ENCODE assay signal across 21 cellular contexts in the genomic region with DNA sequence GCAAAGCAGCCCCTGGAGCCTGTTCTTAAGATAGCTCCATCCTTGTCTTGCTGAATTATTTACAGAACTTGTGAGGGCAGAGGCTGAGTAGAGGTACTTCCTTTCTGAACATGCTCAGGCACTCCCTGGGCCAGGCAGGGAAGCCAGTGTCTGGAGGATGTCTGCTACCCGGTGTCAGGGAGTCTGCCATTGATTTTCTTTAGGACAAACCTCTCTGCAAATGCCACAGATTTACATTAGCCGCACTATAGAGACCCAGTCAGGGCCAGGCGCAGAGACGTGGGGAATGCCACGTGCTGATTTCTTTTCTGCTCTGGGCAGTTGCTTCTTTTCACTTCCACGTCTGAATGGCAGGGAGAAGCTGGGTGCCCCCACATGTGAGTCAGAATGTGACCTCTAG.
DNase-seq lines count a peak whose midpoint lies in the region; ATAC-seq and TF ChIP-seq lines count a peak whose summit lies in the region.
"Had no signal": no experiment of that assay in that cellular context is flagged by ENCODE, and none has a peak within 500 bp of the region (broad histone marks: within the 10 kb centered on the region; RNA-seq: fewer than 3 reads in every experiment).

No MANE protein-coding gene starts in this region.

- H3K36me3 Mint-ChIP-seq in progenitor cell of endocrine pancreas (ENCODE audit: insufficient read depth) = no peaks in the 10 kb centered on the region
- H3K36me3 Mint-ChIP-seq: CD4-positive, CD25-positive, alpha-beta regulatory T cell had no signal

- peak overlapping the region; percentile 71 for H3K27ac Mint-ChIP-seq in progenitor cell of endocrine pancreas
- H3K27ac Mint-ChIP-seq: CD4-positive, CD25-positive, alpha-beta regulatory T cell had no signal

- intact Hi-C loops in Right ventricle myocardium superior (cut with DNase I) = no loop called here

- DNase-seq in right atrium auricular region (ENCODE audit: low spot score) = no peak
- no peak for DNase-seq in Right ventricle myocardium superior
- DNase-seq in epithelial cell of esophagus (ENCODE audit: low read depth) = peak; percentile 32
- peak; percentile 63 for DNase-seq in islet precursor cell
- no peak for DNase-seq in progenitor cell of endocrine pancreas (ENCODE audit: low spot score, unreplicated experiment)
- DNase-seq in coronary artery (ENCODE audit: low spot score) = no peak
- DNase-seq in DMS 273 (lab: John Stamatoyannopoulos, UW; ENCODE audit: unreplicated experiment) = no peak
- no peak for DNase-seq in cerebellar nuclear complex (lab: John Stamatoyannopoulos, UW)
- DNase-seq: BE2C; CD4-positive, CD25-positive, alpha-beta regulatory T cell; COR-L47; DMS153; GDM1; GM23248; HCEC 1CT; NCI-H1417 treated with DMSO at 0.1 percent for 48 hours; NCI-H1930; NCI-H2171; NCI-H526 had no signal

- H3K9me3 Mint-ChIP-seq in progenitor cell of endocrine pancreas (ENCODE audit: low read depth) = peaks cover 4% of the 10 kb centered on the region

- H3K27me3 Mint-ChIP-seq in progenitor cell of endocrine pancreas = peaks cover 28% of the 10 kb centered on the region
- H3K27me3 Mint-ChIP-seq: CD4-positive, CD25-positive, alpha-beta regulatory T cell had no signal

- H3K9me3 ChIP-seq in right atrium auricular region = no peaks in the 10 kb centered on the region
- H3K9me3 ChIP-seq: BE2C, SJSA1 had no signal

- H3K27ac ChIP-seq in right atrium auricular region (peak overlapping the region; percentile 23 to 57), coronary artery (no peak overlapping the region)
- H3K27ac ChIP-seq: GM23248, KMS-11, SJSA1 had no signal

- peaks cover 6% of the 10 kb centered on the region for H3K4me1 Mint-ChIP-seq in progenitor cell of endocrine pancreas (ENCODE audit: low read depth)
- H3K4me1 Mint-ChIP-seq: CD4-positive, CD25-positive, alpha-beta regulatory T cell had no signal

- H3K4me3 ChIP-seq in right atrium auricular region (no peak overlapping the region), epithelial cell of esophagus (ENCODE audit: low read length) (no peak overlapping the region), coronary artery (no peak overlapping the region)
- H3K4me3 ChIP-seq: GM23248, SJSA1 had no signal

- peaks cover 0 to 11% of the 10 kb centered on the region in 2 donors for H3K4me1 ChIP-seq in right atrium auricular region
- H3K4me1 ChIP-seq: BE2C, SJSA1 had no signal

- no peak overlapping the region for H3K4me3 Mint-ChIP-seq in progenitor cell of endocrine pancreas (ENCODE audit: low read depth)
- H3K4me3 Mint-ChIP-seq: CD4-positive, CD25-positive, alpha-beta regulatory T cell had no signal

- ATAC-seq in Right ventricle myocardium superior (ENCODE audit: poor library complexity) = no peak

- TF ChIP-seq CTCF in right atrium auricular region (IDR thresholded peaks at IDR 0.05) (no peak), epithelial cell of esophagus (IDR thresholded peaks at IDR 0.05; ENCODE audit: insufficient read depth, low read depth, low read length, missing control alignments) (no peak), progenitor cell of endocrine pancreas (IDR thresholded peaks at IDR 0.05; ENCODE audit: unreplicated experiment) (no peak), coronary artery (IDR thresholded peaks at IDR 0.05) (no peak)

- H3K36me3 ChIP-seq in right atrium auricular region = no peaks in the 10 kb centered on the region
- H3K36me3 ChIP-seq: BE2C, SJSA1 had no signal

- H3K27me3 ChIP-seq in right atrium auricular region = no peaks in the 10 kb centered on the region
- H3K27me3 ChIP-seq: BE2C, SJSA1 had no signal

Comparison
In these comparisons a context has a peak if more than half of its experiments do, and no peak if none do; other contexts are left out.
1. DNase-seq: peak in epithelial cell of esophagus (single experiment) and islet precursor cell (single experiment); none in right atrium auricular region (single experiment), Right ventricle myocardium superior (single experiment), progenitor cell of endocrine pancreas (single experiment), coronary artery (single experiment), DMS 273 (single experiment) and cerebellar nuclear complex (0 of 2).
2. H3K27ac ChIP-seq: peak in right atrium auricular region (2 of 2); none in coronary artery (0 of 2).